ENCODE assay signal across 1 cellular context in genomic region chr5:181160144-181160754, GRCh38.
TF ChIP-seq lines count a peak whose summit lies in the region.

No MANE protein-coding gene starts in this region.

TF ChIP-seq in K562, 482 proteins besides CTCF, POLR2A, EP300 and RAD21 (continued from another document and continues in another):
- no peak for TF ChIP-seq CEBPZ (IDR thresholded peaks at IDR 0.05; ENCODE audit: borderline replicate concordance, low read depth, low read length)
- TF ChIP-seq CBFB (CRISPR knock-in tag; IDR thresholded peaks at IDR 0.05) = 0 out of 2 replicates have a peak, but pooled peaks have one; percentile 41
- TF ChIP-seq KLF13 (tag; IDR thresholded peaks at IDR 0.05; ENCODE audit: borderline replicate concordance, low read depth) = no peak
- no peak for TF ChIP-seq ZNF318 (IDR thresholded peaks at IDR 0.05; ENCODE audit: borderline replicate concordance in 1 of 2, low read depth in 1 of 2)
- no peak for TF ChIP-seq ZNF133 (CRISPR knock-in tag; IDR thresholded peaks at IDR 0.05)
- TF ChIP-seq TBP (optimal IDR thresholded peaks at IDR 0.05; ENCODE audit: low read depth, low read length) = peak; percentile 51
- TF ChIP-seq ZNF395 (CRISPR knock-in tag; IDR thresholded peaks at IDR 0.05) = no peak
- no peak for TF ChIP-seq NONO (IDR thresholded peaks at IDR 0.05; ENCODE audit: low read depth in 2 of 2, low read length in 1 of 2)
- TF ChIP-seq KDM5B (IDR thresholded peaks at IDR 0.05; ENCODE audit: insufficient replicate concordance, low read depth, low read length) = peak; percentile 28
- no peak; the same call in 1 of the 2 replicates for TF ChIP-seq ZNF263 (CRISPR knock-in tag; IDR thresholded peaks at IDR 0.05; ENCODE audit: borderline replicate concordance)
- no peak for TF ChIP-seq SRF (CRISPR knock-in tag; IDR thresholded peaks at IDR 0.05)
- TF ChIP-seq BRF1 (IDR thresholded peaks at IDR 0.05; ENCODE audit: borderline replicate concordance, extremely low read depth, insufficient read length) = no peak
- TF ChIP-seq SMARCE1 (IDR thresholded peaks at IDR 0.05) = no peak
- no peak for TF ChIP-seq ZBTB2 (IDR thresholded peaks at IDR 0.05)
- TF ChIP-seq, protein P1, sequence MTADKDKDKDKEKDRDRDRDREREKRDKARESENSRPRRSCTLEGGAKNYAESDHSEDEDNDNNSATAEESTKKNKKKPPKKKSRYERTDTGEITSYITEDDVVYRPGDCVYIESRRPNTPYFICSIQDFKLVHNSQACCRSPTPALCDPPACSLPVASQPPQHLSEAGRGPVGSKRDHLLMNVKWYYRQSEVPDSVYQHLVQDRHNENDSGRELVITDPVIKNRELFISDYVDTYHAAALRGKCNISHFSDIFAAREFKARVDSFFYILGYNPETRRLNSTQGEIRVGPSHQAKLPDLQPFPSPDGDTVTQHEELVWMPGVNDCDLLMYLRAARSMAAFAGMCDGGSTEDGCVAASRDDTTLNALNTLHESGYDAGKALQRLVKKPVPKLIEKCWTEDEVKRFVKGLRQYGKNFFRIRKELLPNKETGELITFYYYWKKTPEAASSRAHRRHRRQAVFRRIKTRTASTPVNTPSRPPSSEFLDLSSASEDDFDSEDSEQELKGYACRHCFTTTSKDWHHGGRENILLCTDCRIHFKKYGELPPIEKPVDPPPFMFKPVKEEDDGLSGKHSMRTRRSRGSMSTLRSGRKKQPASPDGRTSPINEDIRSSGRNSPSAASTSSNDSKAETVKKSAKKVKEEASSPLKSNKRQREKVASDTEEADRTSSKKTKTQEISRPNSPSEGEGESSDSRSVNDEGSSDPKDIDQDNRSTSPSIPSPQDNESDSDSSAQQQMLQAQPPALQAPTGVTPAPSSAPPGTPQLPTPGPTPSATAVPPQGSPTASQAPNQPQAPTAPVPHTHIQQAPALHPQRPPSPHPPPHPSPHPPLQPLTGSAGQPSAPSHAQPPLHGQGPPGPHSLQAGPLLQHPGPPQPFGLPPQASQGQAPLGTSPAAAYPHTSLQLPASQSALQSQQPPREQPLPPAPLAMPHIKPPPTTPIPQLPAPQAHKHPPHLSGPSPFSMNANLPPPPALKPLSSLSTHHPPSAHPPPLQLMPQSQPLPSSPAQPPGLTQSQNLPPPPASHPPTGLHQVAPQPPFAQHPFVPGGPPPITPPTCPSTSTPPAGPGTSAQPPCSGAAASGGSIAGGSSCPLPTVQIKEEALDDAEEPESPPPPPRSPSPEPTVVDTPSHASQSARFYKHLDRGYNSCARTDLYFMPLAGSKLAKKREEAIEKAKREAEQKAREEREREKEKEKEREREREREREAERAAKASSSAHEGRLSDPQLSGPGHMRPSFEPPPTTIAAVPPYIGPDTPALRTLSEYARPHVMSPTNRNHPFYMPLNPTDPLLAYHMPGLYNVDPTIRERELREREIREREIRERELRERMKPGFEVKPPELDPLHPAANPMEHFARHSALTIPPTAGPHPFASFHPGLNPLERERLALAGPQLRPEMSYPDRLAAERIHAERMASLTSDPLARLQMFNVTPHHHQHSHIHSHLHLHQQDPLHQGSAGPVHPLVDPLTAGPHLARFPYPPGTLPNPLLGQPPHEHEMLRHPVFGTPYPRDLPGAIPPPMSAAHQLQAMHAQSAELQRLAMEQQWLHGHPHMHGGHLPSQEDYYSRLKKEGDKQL (CRISPR knock-in tag; IDR thresholded peaks at IDR 0.05; ENCODE audit: borderline replicate concordance) = no peak
- TF ChIP-seq GTF2A2 (tag; IDR thresholded peaks at IDR 0.05) = no peak
- no peak for TF ChIP-seq PML (IDR thresholded peaks at IDR 0.05; ENCODE audit: low read length)
- TF ChIP-seq LARP7 (IDR thresholded peaks at IDR 0.05) = no peak
- TF ChIP-seq THRB (CRISPR knock-in tag; conservative IDR thresholded peaks at IDR 0.05) = 0 out of 2 replicates have a peak, but pooled peaks have one; percentile 46
- TF ChIP-seq FOXK2 (conservative IDR thresholded peaks at IDR 0.05 in 1 of 2, IDR thresholded peaks at IDR 0.05 in 1 of 2; ENCODE audit: low read depth in 2 of 2) = no peak
- no peak for TF ChIP-seq HSF4 (CRISPR knock-in tag; IDR thresholded peaks at IDR 0.05; ENCODE audit: borderline replicate concordance)
- TF ChIP-seq NR2F6 (CRISPR knock-in tag; IDR thresholded peaks at IDR 0.05) = no peak
- TF ChIP-seq ZNF311 (CRISPR knock-in tag; IDR thresholded peaks at IDR 0.05) = no peak
- no peak for TF ChIP-seq ZNF589 (CRISPR knock-in tag; IDR thresholded peaks at IDR 0.05; ENCODE audit: low read depth)
- TF ChIP-seq, protein P2, sequence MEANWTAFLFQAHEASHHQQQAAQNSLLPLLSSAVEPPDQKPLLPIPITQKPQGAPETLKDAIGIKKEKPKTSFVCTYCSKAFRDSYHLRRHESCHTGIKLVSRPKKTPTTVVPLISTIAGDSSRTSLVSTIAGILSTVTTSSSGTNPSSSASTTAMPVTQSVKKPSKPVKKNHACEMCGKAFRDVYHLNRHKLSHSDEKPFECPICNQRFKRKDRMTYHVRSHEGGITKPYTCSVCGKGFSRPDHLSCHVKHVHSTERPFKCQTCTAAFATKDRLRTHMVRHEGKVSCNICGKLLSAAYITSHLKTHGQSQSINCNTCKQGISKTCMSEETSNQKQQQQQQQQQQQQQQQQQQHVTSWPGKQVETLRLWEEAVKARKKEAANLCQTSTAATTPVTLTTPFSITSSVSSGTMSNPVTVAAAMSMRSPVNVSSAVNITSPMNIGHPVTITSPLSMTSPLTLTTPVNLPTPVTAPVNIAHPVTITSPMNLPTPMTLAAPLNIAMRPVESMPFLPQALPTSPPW (CRISPR knock-in tag; IDR thresholded peaks at IDR 0.05) = no peak
- no peak for TF ChIP-seq ZNF561 (CRISPR knock-in tag; conservative IDR thresholded peaks at IDR 0.05)
- TF ChIP-seq HDAC3 (IDR thresholded peaks at IDR 0.05; ENCODE audit: borderline replicate concordance, partially characterized antibody) = no peak
- TF ChIP-seq HNRNPH1 (optimal IDR thresholded peaks at IDR 0.05; ENCODE audit: low read depth, low read length) = no peak
- TF ChIP-seq HMBOX1 (IDR thresholded peaks at IDR 0.05) = no peak
